Comparison of ENCODE assay signal across 8 cellular contexts in genomic region chr1:1307261-1307907, GRCh38.
A peak's percentile ranks its signal among the peaks of the same experiment; 100 is the strongest.
DNase-seq lines count a peak whose midpoint lies in the region; ATAC-seq lines count a peak whose summit lies in the region.

No MANE protein-coding gene starts in this region.

- H3K36me3 ChIP-seq in iPS-20b (ENCODE audit: insufficient read depth, low read depth, low read length) (peaks cover 20% of the 10 kb centered on the region), stomach smooth muscle (ENCODE audit: control insufficient read depth in 2 of 2, insufficient read depth in 2 of 2, low read length in 2 of 2) (peaks cover 6 to 10% of the 10 kb centered on the region in 2 donors)

- peak overlapping the region; percentile 71 for H3K9ac ChIP-seq in iPS-20b (ENCODE audit: low read depth, low read length)
- H3K9ac ChIP-seq in stomach smooth muscle (ENCODE audit: low read length in 2 of 2): peak overlapping the region; percentile 33 to 51

- peaks cover 15% of the 10 kb centered on the region for H3K4me1 Mint-ChIP-seq in activated naive CD4-positive, alpha-beta T cell treated with anti-CD3 and anti-CD28 coated beads, Interleukin-2, amount 50 U/mL, for 24 hours

- H3K27ac ChIP-seq in angular gyrus (ENCODE audit: low read depth, low read length): peak overlapping the region; percentile 88
- no peak overlapping the region for H3K27ac ChIP-seq in iPS-20b (ENCODE audit: low read length)
- H3K27ac ChIP-seq in stomach smooth muscle (ENCODE audit: low read length): peak overlapping the region; percentile 37

- peaks cover 8% of the 10 kb centered on the region; the same call in 1 of the 2 replicates for H3K27me3 ChIP-seq in iPS-20b (ENCODE audit: insufficient read depth, low read length)
- no peaks in the 10 kb centered on the region for H3K27me3 ChIP-seq in stomach smooth muscle (ENCODE audit: control insufficient read depth in 1 of 2, insufficient read depth in 2 of 2, low read length in 2 of 2)

- DNase-seq in activated naive CD4-positive, alpha-beta T cell treated with anti-CD3 and anti-CD28 coated beads, Interleukin-2, amount 50 U/mL, for 16 hours: no peak
- DNase-seq in SHP77 (lab: John Stamatoyannopoulos, UW) (no peak), hippocampal formation (lab: John Stamatoyannopoulos, UW) (no peak)

- ATAC-seq in HG03457 (IDR thresholded peaks at IDR 0.05; ENCODE audit: unreplicated experiment): peak; percentile 8

- peaks cover 15% of the 10 kb centered on the region for H3K4me1 ChIP-seq in iPS-20b (ENCODE audit: insufficient read depth, low read length)
- H3K4me1 ChIP-seq in stomach smooth muscle (ENCODE audit: control insufficient read depth, insufficient read depth, low read length): peaks cover 57% of the 10 kb centered on the region

- H3K9me3 ChIP-seq in iPS-20b (ENCODE audit: insufficient read depth, low read depth, low read length) (no peaks in the 10 kb centered on the region), stomach smooth muscle (ENCODE audit: control insufficient read depth in 2 of 2, low read length in 2 of 2) (no peaks in the 10 kb centered on the region)

- H3K4me3 ChIP-seq in iPS-20b (ENCODE audit: low read length) (peak overlapping the region; percentile 75), stomach smooth muscle (ENCODE audit: low read length in 2 of 2) (peak overlapping the region; percentile 75 to 83)

- H3K27me3 Mint-ChIP-seq in activated naive CD4-positive, alpha-beta T cell treated with anti-CD3 and anti-CD28 coated beads, Interleukin-2, amount 50 U/mL, for 24 hours: no peaks in the 10 kb centered on the region

- H3K4me3 Mint-ChIP-seq in activated naive CD4-positive, alpha-beta T cell treated with anti-CD3 and anti-CD28 coated beads, Interleukin-2, amount 50 U/mL, for 24 hours: peak overlapping the region; percentile 88

- no peaks in the 10 kb centered on the region for H3K36me3 Mint-ChIP-seq in activated naive CD4-positive, alpha-beta T cell treated with anti-CD3 and anti-CD28 coated beads, Interleukin-2, amount 50 U/mL, for 24 hours

- H3K27ac Mint-ChIP-seq in activated naive CD4-positive, alpha-beta T cell treated with anti-CD3 and anti-CD28 coated beads, Interleukin-2, amount 50 U/mL, for 24 hours: peak overlapping the region; percentile 83

- no peaks in the 10 kb centered on the region for H3K9me3 Mint-ChIP-seq in activated naive CD4-positive, alpha-beta T cell treated with anti-CD3 and anti-CD28 coated beads, Interleukin-2, amount 50 U/mL, for 24 hours
